Comparison of ENCODE assay signal across 15 cellular contexts in the genomic region with DNA sequence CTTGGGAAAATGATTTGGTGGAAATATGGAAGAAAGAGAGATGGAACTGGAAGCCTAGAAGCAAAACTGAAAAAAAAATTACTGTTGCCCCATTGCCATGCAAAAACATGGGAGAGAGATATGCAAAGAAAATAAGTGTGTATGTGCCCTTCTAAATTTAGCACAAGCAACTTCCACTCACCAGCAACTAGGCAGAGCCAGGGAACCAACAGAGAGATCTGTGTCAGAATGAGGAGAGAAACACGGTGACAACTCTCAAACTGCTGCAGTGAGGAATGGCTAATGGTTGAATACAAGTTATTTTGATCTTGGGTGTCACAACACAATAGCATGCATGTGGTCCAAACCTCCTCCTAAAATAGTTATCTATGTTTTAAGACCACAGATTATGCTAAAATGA. TPM values are rescaled to one million over a fixed set of nuclear protein-coding genes. Genes with fewer than 3 reads are reported as not detected.
DNase-seq lines count a peak whose midpoint lies in the region; ATAC-seq and TF ChIP-seq lines count a peak whose summit lies in the region.
"Had no signal": no experiment of that assay in that cellular context is flagged by ENCODE, and none has a peak within 500 bp of the region (broad histone marks: within the 10 kb centered on the region; RNA-seq: fewer than 3 reads in every experiment).

No MANE protein-coding gene starts in this region.

- H3K4me3 ChIP-seq in Karpas-422 (ENCODE audit: low read length), result no peak overlapping the region
- H3K4me3 ChIP-seq in PC-3 (ENCODE audit: low read length), result no peak overlapping the region
- H3K4me3 ChIP-seq in heart right ventricle, result peak overlapping the region in 1 of 10 donors; percentile 9
- H3K4me3 ChIP-seq in right cardiac atrium (ENCODE audit: low read length), result no peak overlapping the region
- H3K4me3 ChIP-seq: BLaER1 treated with 17β-estradiol and CSF1 and Interleukin-3, amounts not matched to agents 10 nM and 100 nM had no signal

- peaks cover 23% of the 10 kb centered on the region for H3K4me1 ChIP-seq in Karpas-422 (ENCODE audit: low read length)
- peaks cover 27% of the 10 kb centered on the region for H3K4me1 ChIP-seq in PC-3 (ENCODE audit: insufficient read depth, low read length)
- H3K4me1 ChIP-seq in heart right ventricle, result peaks cover 0 to 10% (median 0%) of the 10 kb centered on the region in 9 donors
- no peaks in the 10 kb centered on the region for H3K4me1 ChIP-seq in right cardiac atrium (ENCODE audit: control insufficient read depth, insufficient read depth, low read length)
- H3K4me1 ChIP-seq: BLaER1 treated with 17β-estradiol and CSF1 and Interleukin-3, amounts not matched to agents 10 nM and 100 nM had no signal

- BruUV-seq in PC-3 (replicated peaks; lab: Mats Ljungman, UMichigan), result no TSS peak

- H3K79me2 ChIP-seq in Karpas-422 (ENCODE audit: low read length), result no peaks in the 10 kb centered on the region
- peaks cover 15% of the 10 kb centered on the region for H3K79me2 ChIP-seq in PC-3 (ENCODE audit: low read length)

- intact Hi-C loops in PC-3 (cut with micrococcal nuclease) (no loop called here), heart right ventricle (cut with DNase I) (loop anchor here in 5 of 10 donors (10.0 kb wide), 4 partner anchors 133 to 413 kb away; a partner anchor contains a TSS), right cardiac atrium (cut with DNase I) (loop anchor here in 1 of 4 donors (10.0 kb wide), 1 partner anchor 423 kb away; no protein-coding TSS in a partner anchor)

- H3K27ac ChIP-seq in Karpas-422 (ENCODE audit: low read length) (no peak overlapping the region), PC-3 (ENCODE audit: low read length) (no peak overlapping the region), heart right ventricle (peak overlapping the region in 8 of 10 donors; percentile 17 to 71 (median 54)), right cardiac atrium (ENCODE audit: low read length) (no peak overlapping the region)
- H3K27ac ChIP-seq: BLaER1 treated with 17β-estradiol and CSF1 and Interleukin-3, amounts not matched to agents 10 nM and 100 nM had no signal

- no peak overlapping the region for H3K9ac ChIP-seq in Karpas-422 (ENCODE audit: low read length)
- H3K9ac ChIP-seq in PC-3 (ENCODE audit: low read length), result no peak overlapping the region
- H3K9ac ChIP-seq: BLaER1 treated with 17β-estradiol and CSF1 and Interleukin-3, amounts not matched to agents 10 nM and 100 nM had no signal

- no peaks in the 10 kb centered on the region for H4K20me1 ChIP-seq in Karpas-422 (ENCODE audit: insufficient read depth, low read depth, low read length)
- no peaks in the 10 kb centered on the region for H4K20me1 ChIP-seq in PC-3 (ENCODE audit: low read length)
- H4K20me1 ChIP-seq: BLaER1 treated with 17β-estradiol and CSF1 and Interleukin-3, amounts not matched to agents 10 nM and 100 nM had no signal

- peak overlapping the region; percentile 33 for H3K4me2 ChIP-seq in Karpas-422 (ENCODE audit: low read depth, low read length, poor library complexity, severe bottlenecking)
- 0 out of 2 replicates have a peak overlapping the region, but pooled peaks have one; percentile 6 for H3K4me2 ChIP-seq in PC-3 (ENCODE audit: low read length)
- H3K4me2 ChIP-seq: BLaER1 treated with 17β-estradiol and CSF1 and Interleukin-3, amounts not matched to agents 10 nM and 100 nM had no signal

- H3K4me1 Mint-ChIP-seq in endothelial cell (ENCODE audit: unreplicated experiment), result no peaks in the 10 kb centered on the region
- H3K4me1 Mint-ChIP-seq: CD4-positive, CD25-positive, alpha-beta regulatory T cell had no signal

- WGBS in heart right ventricle, 2 donors, result 28 to 34% methylated on average over 1 of the region's 1 CpG
- WGBS in right cardiac atrium, result 31% methylated on average over 1 of the region's 1 CpG

- no peaks in the 10 kb centered on the region for H3K9me3 Mint-ChIP-seq in endothelial cell (ENCODE audit: unreplicated experiment)

- H3K9me3 ChIP-seq in Karpas-422 (ENCODE audit: low read length), result no peaks in the 10 kb centered on the region
- H3K9me3 ChIP-seq in PC-3 (ENCODE audit: low read length), result no peaks in the 10 kb centered on the region
- H3K9me3 ChIP-seq in heart right ventricle, result no peaks in the 10 kb centered on the region
- H3K9me3 ChIP-seq in right cardiac atrium (ENCODE audit: control insufficient read depth, low read length), result no peaks in the 10 kb centered on the region
- H3K9me3 ChIP-seq: BLaER1 treated with 17β-estradiol and CSF1 and Interleukin-3, amounts not matched to agents 10 nM and 100 nM had no signal

- peaks cover 26% of the 10 kb centered on the region for H3K36me3 Mint-ChIP-seq in endothelial cell (ENCODE audit: low read depth, unreplicated experiment)
- H3K36me3 Mint-ChIP-seq: CD4-positive, CD25-positive, alpha-beta regulatory T cell had no signal

- TF ChIP-seq CTCF in PC-3 (conservative IDR thresholded peaks at IDR 0.05; ENCODE audit: low read depth, low read length) (no peak), heart right ventricle (IDR thresholded peaks at IDR 0.05) (no peak), endothelial cell (IDR thresholded peaks at IDR 0.05; ENCODE audit: unreplicated experiment) (no peak)

- H3F3A ChIP-seq in PC-3 (ENCODE audit: low read length, unreplicated experiment), result no peaks in the 10 kb centered on the region

- POLR2A ChIA-PET in PC-3 (lab: Charles Lee; ENCODE audit: unreplicated experiment), result no interaction called here

- H2AFZ ChIP-seq in Karpas-422 (ENCODE audit: low read length), result peak overlapping the region; percentile 29
- no peak overlapping the region for H2AFZ ChIP-seq in PC-3 (ENCODE audit: low read length)

- H3K9me2 ChIP-seq in Karpas-422 (replicated peaks; ENCODE audit: insufficient read depth, low read length), result no peaks in the 10 kb centered on the region
- no peaks in the 10 kb centered on the region for H3K9me2 ChIP-seq in PC-3 (replicated peaks; ENCODE audit: low read length)

- H3K36me3 ChIP-seq in Karpas-422 (ENCODE audit: insufficient read depth, low read length) (no peaks in the 10 kb centered on the region), PC-3 (ENCODE audit: low read depth, low read length) (no peaks in the 10 kb centered on the region), heart right ventricle (peaks cover 0 to 54% (median 8%) of the 10 kb centered on the region in 9 donors)
- H3K36me3 ChIP-seq: BLaER1 treated with 17β-estradiol and CSF1 and Interleukin-3, amounts not matched to agents 10 nM and 100 nM had no signal

- H3K4me3 Mint-ChIP-seq in endothelial cell (ENCODE audit: unreplicated experiment), result no peak overlapping the region
- H3K4me3 Mint-ChIP-seq: CD4-positive, CD25-positive, alpha-beta regulatory T cell; HFFc6 had no signal

- no peaks in the 10 kb centered on the region for H3K27me3 Mint-ChIP-seq in endothelial cell (ENCODE audit: unreplicated experiment)

- H3K27me3 ChIP-seq in Karpas-422 (ENCODE audit: low read length), result no peaks in the 10 kb centered on the region
- H3K27me3 ChIP-seq in PC-3 (ENCODE audit: low read length), result no peaks in the 10 kb centered on the region
- H3K27me3 ChIP-seq in heart right ventricle, result no peaks in the 10 kb centered on the region
- H3K27me3 ChIP-seq in right cardiac atrium (ENCODE audit: control insufficient read depth, insufficient read depth), result no peaks in the 10 kb centered on the region
- H3K27me3 ChIP-seq: BLaER1 treated with 17β-estradiol and CSF1 and Interleukin-3, amounts not matched to agents 10 nM and 100 nM had no signal

- DNase-seq in Karpas-422, result peak; percentile 47
- no peak for DNase-seq in PC-3
- DNase-seq in heart right ventricle, result peak in 1 of 2 donors; percentile 9
- DNase-seq in right cardiac atrium, result no peak
- no peak for DNase-seq in NCI-H2081 treated with DMSO at 0.1 percent for 48 hours (lab: John Stamatoyannopoulos, UW)
- no peak for DNase-seq in endothelial cell (ENCODE audit: low spot score)
- no peak for DNase-seq in superior temporal gyrus (ENCODE audit: extremely low spot score)
- DNase-seq: ACHN; CD4-positive, CD25-positive, alpha-beta regulatory T cell; DMS53; GF-D8; HCEC 1CT; HFFc6 had no signal

- CTCF ChIA-PET in PC-3 (lab: Charles Lee), result no interaction called here

- ATAC-seq in PC-3 (peak; percentile 17; the same call in 1 of the 2 replicates), heart right ventricle (peak; percentile 61 to 91 (median 70)), right cardiac atrium (peak; percentile 50 to 68)

- no peak overlapping the region for H3K27ac Mint-ChIP-seq in endothelial cell (ENCODE audit: unreplicated experiment)
- H3K27ac Mint-ChIP-seq: CD4-positive, CD25-positive, alpha-beta regulatory T cell; HFFc6 had no signal

RNA-seq across cellular contexts. Expression of a gene that starts 10.9 kb away (rescaled TPM):
- total RNA-seq in Karpas-422 (2014; rRNA removed; shearing (Covaris generic); ENCODE audit: low replicate concordance), result not detected in 2 replicates
- 4.8 and 6.9 TPM in 2 replicates for total RNA-seq in PC-3 (2014; rRNA removed)
- 10 to 100 TPM; 22.5 to 31.4 (median 26.4) TPM for total RNA-seq in heart right ventricle
- 1 to 10 TPM; 5.1 to 7.9 TPM for polyA plus RNA-seq in heart right ventricle
- total RNA-seq in right cardiac atrium, result 10 to 100 TPM; 20.1 to 24.5 (median 21.0) TPM
- 6.6 TPM for polyA plus RNA-seq in right cardiac atrium
- total RNA-seq in endothelial cell (ENCODE audit: unreplicated experiment), result 65.4 TPM
- total RNA-seq: A172; CD4-positive, CD25-positive, alpha-beta regulatory T cell; HFFc6 had no signal
- polyA plus RNA-seq: CD4-positive, CD25-positive, alpha-beta regulatory T cell had no signal

RNA-seq across cellular contexts. Expression of a gene that starts 48.8 kb away (rescaled TPM):
- 0.04 and 0.22 TPM in 2 replicates for total RNA-seq in Karpas-422 (2014; rRNA removed; shearing (Covaris generic); ENCODE audit: low replicate concordance)
- total RNA-seq in PC-3 (2014; rRNA removed) (11.1 and 14.6 TPM in 2 replicates), heart right ventricle (under 1 TPM in 7 of 10 donors, not detected in 3; 0.04 to 0.44 (median 0.13) TPM), right cardiac atrium (under 1 TPM; 0.03 to 0.18 (median 0.11) TPM), endothelial cell (ENCODE audit: unreplicated experiment) (0.87 TPM)
- polyA plus RNA-seq in heart right ventricle (under 1 TPM; 0.07 to 0.39 TPM), right cardiac atrium (0.16 TPM)
- total RNA-seq: A172; CD4-positive, CD25-positive, alpha-beta regulatory T cell; HFFc6 had no signal
- polyA plus RNA-seq: CD4-positive, CD25-positive, alpha-beta regulatory T cell had no signal

Comparison
In these comparisons a context has a peak if more than half of its experiments do, and no peak if none do; other contexts are left out.
1. H3K27ac ChIP-seq: peak in heart right ventricle (8 of 10); none in Karpas-422 (single experiment), PC-3 (single experiment) and right cardiac atrium (single experiment).
2. ATAC-seq: peak in every context shown above with its lines; median percentile 70 in heart right ventricle; 59 in right cardiac atrium; 17 in PC-3.